ENCODE assay signal across 8 cellular contexts in the genomic region with DNA sequence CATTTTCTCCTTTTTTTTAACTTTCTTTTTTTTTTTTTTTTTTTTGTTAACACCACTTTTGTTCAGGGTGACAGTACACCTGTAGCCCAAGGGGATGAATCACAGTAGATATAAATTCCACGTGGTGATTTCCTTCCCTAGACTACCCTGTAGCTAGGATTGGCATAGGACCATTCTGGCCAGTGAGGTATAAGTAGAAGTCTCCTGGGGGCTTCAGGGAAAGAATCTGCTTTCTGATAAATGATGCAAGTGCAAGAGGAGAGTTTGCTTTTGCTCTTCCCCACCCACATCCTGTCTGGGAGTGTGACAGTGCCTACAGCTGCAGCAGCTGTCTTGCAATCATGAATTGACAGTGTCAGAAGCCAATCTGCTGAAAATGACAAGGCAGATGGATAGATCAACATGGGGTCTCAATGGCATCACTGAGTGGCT.
DNase-seq lines count a peak whose midpoint lies in the region; ATAC-seq, FAIRE-seq and TF ChIP-seq lines count a peak whose summit lies in the region.

No MANE protein-coding gene starts in this region.

- H3K79me2 ChIP-seq in DOHH2 (ENCODE audit: control insufficient read depth, low read length) (no peaks in the 10 kb centered on the region), keratinocyte (ENCODE audit: control insufficient read depth, insufficient read depth, low read length) (no peaks in the 10 kb centered on the region)

- H3K36me3 ChIP-seq in DOHH2 (ENCODE audit: control insufficient read depth, low read length) (no peaks in the 10 kb centered on the region), keratinocyte (ENCODE audit: control insufficient read depth in 2 of 2, extremely low read depth in 1 of 2, insufficient read depth in 2 of 2, low read length in 2 of 2) (peaks cover 0 to 4% of the 10 kb centered on the region in 2 experiments)

- ATAC-seq in GM21360 (IDR thresholded peaks at IDR 0.05; ENCODE audit: unreplicated experiment) = peak; percentile 89
- ATAC-seq in HG03571 (IDR thresholded peaks at IDR 0.05; ENCODE audit: unreplicated experiment) = peak; percentile 86

- no peak for FAIRE-seq in keratinocyte (lab: Jason Lieb, UNC)

- H3K4me3 ChIP-seq in DOHH2 (ENCODE audit: low read length) (0 out of 2 replicates have a peak overlapping the region, but pooled peaks have one; percentile 1), keratinocyte (ENCODE audit: control insufficient read depth in 2 of 3, extremely low read depth in 1 of 3, insufficient read depth in 2 of 3, low read depth in 1 of 3, low read length in 3 of 3) (no peak overlapping the region)

- DNase-seq in activated CD4-positive, CD25-positive, alpha-beta regulatory T cell (lab: John Stamatoyannopoulos, UW) = peak in 3 of 4 experiments; percentile 3 to 14 (median 4)
- no peak for DNase-seq in keratinocyte (ENCODE audit: low read depth, low spot score)
- DNase-seq in SKM-1 (lab: John Stamatoyannopoulos, UW; ENCODE audit: unreplicated experiment) = no peak
- DNase-seq in NCI-H526 treated with DMSO at 0.1 percent for 48 hours (lab: John Stamatoyannopoulos, UW) = no peak
- no peak for DNase-seq in OCI-M2 (lab: John Stamatoyannopoulos, UW; ENCODE audit: unreplicated experiment)

- peak overlapping the region; percentile 2 for H3K4me2 ChIP-seq in DOHH2 (ENCODE audit: low read length)
- peak overlapping the region; percentile 12 for H3K4me2 ChIP-seq in keratinocyte (ENCODE audit: control insufficient read depth, extremely low read depth, insufficient read depth, low read depth, low read length)

- H3K4me1 ChIP-seq in DOHH2 (ENCODE audit: control insufficient read depth, low read length) = peaks cover 17% of the 10 kb centered on the region
- H3K4me1 ChIP-seq in keratinocyte (ENCODE audit: control insufficient read depth, extremely low read depth, insufficient read depth, low read length) = peaks cover 6% of the 10 kb centered on the region

- no peak overlapping the region for H3K9ac ChIP-seq in keratinocyte (ENCODE audit: control insufficient read depth, extremely low read depth, insufficient read depth, low read length)

- no peaks in the 10 kb centered on the region for H3K9me2 ChIP-seq in DOHH2 (replicated peaks; ENCODE audit: control insufficient read depth, low read length)

- H3K27ac ChIP-seq in DOHH2 (ENCODE audit: low read depth, low read length) = no peak overlapping the region
- H3K27ac ChIP-seq in keratinocyte (ENCODE audit: control insufficient read depth, insufficient read depth, low read length) = no peak overlapping the region

- 0 out of 2 replicates have a peak, but pooled peaks cover 2% of the 10 kb centered on the region for H3F3A ChIP-seq in DOHH2 (ENCODE audit: control insufficient read depth, insufficient read depth)

- peaks cover 19% of the 10 kb centered on the region for H3K27me3 ChIP-seq in DOHH2 (ENCODE audit: control insufficient read depth, low read length)
- H3K27me3 ChIP-seq in keratinocyte (ENCODE audit: control insufficient read depth, extremely low read depth, insufficient read depth, low read length) = no peaks in the 10 kb centered on the region

- H4K20me1 ChIP-seq in DOHH2 (ENCODE audit: control insufficient read depth, insufficient read depth, low read depth, low read length) = no peaks in the 10 kb centered on the region
- no peaks in the 10 kb centered on the region for H4K20me1 ChIP-seq in keratinocyte (ENCODE audit: control insufficient read depth, extremely low read depth, insufficient read depth, low read length)

- TF ChIP-seq CTCF in DOHH2 (IDR thresholded peaks at IDR 0.05; ENCODE audit: low read depth, low read length, poor library complexity, severe bottlenecking) (no peak), keratinocyte (optimal IDR thresholded peaks at IDR 0.05 in 1 of 3, IDR thresholded peaks at IDR 0.05 in 1 of 3, conservative IDR thresholded peaks at IDR 0.05 in 1 of 3; ENCODE audit: extremely low read depth in 1 of 3, insufficient read depth in 2 of 3, low read length in 3 of 3) (no peak)

- dilution Hi-C loops in keratinocyte (cut with MboI; ENCODE audit: extremely low pct_ligation_motif_present, low sequenced_read_pairs) = no loop called here

- H3K9me1 ChIP-seq in keratinocyte (ENCODE audit: control insufficient read depth, extremely low read depth, insufficient read depth, low read length) = no peaks in the 10 kb centered on the region

- H2AFZ ChIP-seq in keratinocyte (ENCODE audit: control insufficient read depth, low read length) = no peak overlapping the region

- no peaks in the 10 kb centered on the region for H3K9me3 ChIP-seq in DOHH2 (ENCODE audit: control insufficient read depth, insufficient read depth, low read length)
- H3K9me3 ChIP-seq in keratinocyte (ENCODE audit: control insufficient read depth, low read depth, low read length) = no peaks in the 10 kb centered on the region

Comparison
In these comparisons a context has a peak if more than half of its experiments do, and no peak if none do; other contexts are left out.
1. DNase-seq: peak in activated CD4-positive, CD25-positive, alpha-beta regulatory T cell (3 of 4); none in keratinocyte (single experiment), SKM-1 (single experiment), NCI-H526 treated with DMSO at 0.1 percent for 48 hours (single experiment) and OCI-M2 (single experiment).